In the genomic region with DNA sequence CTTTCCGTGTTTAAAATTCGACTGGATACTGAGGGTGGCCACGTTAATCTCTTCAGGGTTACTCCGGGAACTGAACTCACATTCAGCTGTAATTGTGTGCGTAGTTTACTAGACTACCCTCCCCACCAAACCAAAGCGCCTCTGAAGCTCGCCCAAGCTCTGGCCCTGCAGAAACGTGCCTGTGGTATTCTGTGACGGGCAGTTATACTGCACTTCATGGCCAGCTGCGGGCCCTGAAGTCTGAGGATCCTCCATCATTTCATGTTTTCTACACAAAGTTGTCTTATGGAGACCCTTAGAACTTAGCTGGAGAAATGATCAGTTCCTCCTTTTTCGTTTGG, we compare ENCODE assay signal across 8 cellular contexts. TPM values are rescaled to one million over a fixed set of nuclear protein-coding genes. Genes with fewer than 3 reads are reported as not detected.
DNase-seq lines count a peak whose midpoint lies in the region; ATAC-seq and TF ChIP-seq lines count a peak whose summit lies in the region.

No MANE protein-coding gene starts in this region.

- H3K4me1 ChIP-seq in mononuclear cell (ENCODE audit: insufficient read depth, low read length), result peaks cover 25% of the 10 kb centered on the region

- no peaks in the 10 kb centered on the region for H3K27me3 ChIP-seq in mononuclear cell (ENCODE audit: insufficient read depth, low read length)

- peak overlapping the region; percentile 93 for H3K4me3 ChIP-seq in mononuclear cell (ENCODE audit: low read length)

- no peak for TF ChIP-seq RAD21 in Ishikawa (IDR thresholded peaks at IDR 0.05; ENCODE audit: low read depth)

- in situ Hi-C loops in T47D (cut with HindIII; ENCODE audit: low pct_unique_long_range_greater_than_20kb, low sequenced_read_pairs), result no loop called here
- in situ Hi-C loops in KBM-7 (cut with MboI; ENCODE audit: low pct_unique_long_range_greater_than_20kb, low sequenced_read_pairs), result no loop called here

- no peak for TF ChIP-seq EP300 in Ishikawa (IDR thresholded peaks at IDR 0.05; ENCODE audit: borderline replicate concordance)

- peaks cover 11% of the 10 kb centered on the region for H3K9me3 ChIP-seq in mononuclear cell (ENCODE audit: low read depth, low read length)

- ATAC-seq in GM18873 (IDR thresholded peaks at IDR 0.05; ENCODE audit: low FRiP score, unreplicated experiment), result no peak

- DNase-seq in DMS53 (lab: John Stamatoyannopoulos, UW) (peak; percentile 60), DMS53 treated with DMSO at 0.1 percent for 48 hours (lab: John Stamatoyannopoulos, UW; ENCODE audit: unreplicated experiment) (no peak), T47D (ENCODE audit: low read depth in 1 of 2, low spot score in 1 of 2) (peak; percentile 25 to 57), hepatic stellate cell (ENCODE audit: low spot score) (no peak), KBM-7 (no peak)

TF ChIP-seq in Ishikawa, 13 proteins besides CTCF, POLR2A, EP300 and RAD21:
- peak; percentile 2; the same call in 1 of the 2 replicates for TF ChIP-seq EGR1 (IDR thresholded peaks at IDR 0.05)
- TF ChIP-seq TCF12 (IDR thresholded peaks at IDR 0.05; ENCODE audit: low read depth), result no peak

RNA-seq across cellular contexts. Expression of gene ZNF26, which starts 0.7 kb away (rescaled TPM):
- 42.8 TPM for total RNA-seq in mononuclear cell

RNA-seq across cellular contexts. Expression of gene ZNF605, which starts 30.7 kb away (rescaled TPM):
- total RNA-seq in mononuclear cell, result 2.5 TPM

RNA-seq across cellular contexts. Expression of gene ZNF84, which starts 50.5 kb away (rescaled TPM):
- total RNA-seq in mononuclear cell, result 26.0 TPM

Comparison
In these comparisons a context has a peak if more than half of its experiments do, and no peak if none do; other contexts are left out.
1. DNase-seq: peak in DMS53 (single experiment) and T47D (2 of 2); none in DMS53 treated with DMSO at 0.1 percent for 48 hours (single experiment), hepatic stellate cell (single experiment) and KBM-7 (single experiment).